ENCODE assay signal across 8 cellular contexts in genomic region chr20:57392130-57392445, GRCh38. TPM values are rescaled to one million over a fixed set of nuclear protein-coding genes. Genes with fewer than 3 reads are reported as not detected.
DNase-seq lines count a peak whose midpoint lies in the region; ATAC-seq, FAIRE-seq and TF ChIP-seq lines count a peak whose summit lies in the region.

No MANE protein-coding gene starts in this region.

- H3K27ac ChIP-seq in CD4-positive, alpha-beta memory T cell (ENCODE audit: low read depth, low read length): peak overlapping the region; percentile 84
- H3K27ac ChIP-seq in ectodermal cell (ENCODE audit: insufficient read depth, low read depth, low read length, poor library complexity, severe bottlenecking): no peak overlapping the region

- peaks cover 37% of the 10 kb centered on the region for H3K36me3 ChIP-seq in CD4-positive, alpha-beta memory T cell (ENCODE audit: insufficient read depth, low read length)
- H3K36me3 ChIP-seq in Loucy (ENCODE audit: insufficient read depth, low read length): peaks cover 22% of the 10 kb centered on the region; the same call in 1 of the 2 replicates
- peaks cover 8% of the 10 kb centered on the region for H3K36me3 ChIP-seq in ectodermal cell (ENCODE audit: control insufficient read depth, insufficient read depth, low read length)

- H3K4me3 ChIP-seq in CD4-positive, alpha-beta memory T cell (ENCODE audit: low read length in 2 of 2): peak overlapping the region; percentile 77 to 99
- peak overlapping the region; percentile 87 for H3K4me3 ChIP-seq in Loucy (ENCODE audit: low read length, poor library complexity, severe bottlenecking)
- H3K4me3 ChIP-seq in ectodermal cell (ENCODE audit: insufficient read depth, low read depth, low read length): peak overlapping the region; percentile 69

- H3K4me1 ChIP-seq in CD4-positive, alpha-beta memory T cell (ENCODE audit: insufficient read depth, low read length): peaks cover 59% of the 10 kb centered on the region
- peaks cover 44% of the 10 kb centered on the region for H3K4me1 ChIP-seq in Loucy (ENCODE audit: insufficient read depth, low read length, poor library complexity, severe bottlenecking)
- peaks cover 38% of the 10 kb centered on the region for H3K4me1 ChIP-seq in ectodermal cell (ENCODE audit: control insufficient read depth, insufficient read depth, low read length)

- peak overlapping the region; percentile 91 to 100 (median 97) for H3K4me3 Mint-ChIP-seq in CD4-positive, alpha-beta memory T cell
- peak overlapping the region; percentile 89 for H3K4me3 Mint-ChIP-seq in neural crest cell

- peaks cover 38 to 54% of the 10 kb centered on the region in 2 donors for H3K36me3 Mint-ChIP-seq in CD4-positive, alpha-beta memory T cell
- H3K36me3 Mint-ChIP-seq in neural crest cell (ENCODE audit: low read depth): peaks cover 3% of the 10 kb centered on the region

- peaks cover 34 to 73% (median 49%) of the 10 kb centered on the region in 4 donors for H3K4me1 Mint-ChIP-seq in CD4-positive, alpha-beta memory T cell
- H3K4me1 Mint-ChIP-seq in neural crest cell: peaks cover 52% of the 10 kb centered on the region

- no peaks in the 10 kb centered on the region for H3K9me2 ChIP-seq in Loucy (replicated peaks; ENCODE audit: low read depth, low read length)

- no peak for TF ChIP-seq CTCF in Loucy (conservative IDR thresholded peaks at IDR 0.05; ENCODE audit: low read length)
- TF ChIP-seq CTCF in neural crest cell (conservative IDR thresholded peaks at IDR 0.05): no peak

- H3K4me2 ChIP-seq in Loucy (ENCODE audit: low read depth, low read length, poor library complexity, severe bottlenecking): peak overlapping the region; percentile 98

- no peak overlapping the region for H2AFZ ChIP-seq in Loucy (ENCODE audit: low read length)

- CTCF ChIA-PET in CD4-positive, alpha-beta memory T cell (lab: Charles Lee; ENCODE audit: partially characterized antibody): interaction anchor here (0.6 to 8.1 kb wide), 6 partner anchors 10 to 999 kb away, joined by 3 to 92 read pairs (median 4); no protein-coding TSS in a partner anchor

- H3K9me3 Mint-ChIP-seq in CD4-positive, alpha-beta memory T cell: peaks cover 0 to 2% (median 0%) of the 10 kb centered on the region in 8 donors
- no peaks in the 10 kb centered on the region for H3K9me3 Mint-ChIP-seq in neural crest cell

- POLR2A ChIA-PET in CD4-positive, alpha-beta memory T cell (lab: Charles Lee; ENCODE audit: partially characterized antibody): interaction anchor here (0.7 to 9.6 kb wide), 24 partner anchors 8 to 1730 kb away, joined by 3 to 150 read pairs (median 5); partner anchors contain the start of genes ATP5F1E, AURKA, FAM210B and RTF2

- no peaks in the 10 kb centered on the region for H3F3A ChIP-seq in Loucy (ENCODE audit: low read depth)

- WGBS in ectodermal cell, 2 experiments: 7 to 12% methylated on average over 11 of the region's 11 CpGs

- no peaks in the 10 kb centered on the region for H3K27me3 Mint-ChIP-seq in CD4-positive, alpha-beta memory T cell
- peaks cover 6% of the 10 kb centered on the region for H3K27me3 Mint-ChIP-seq in neural crest cell (ENCODE audit: low read depth)

- no peak for FAIRE-seq in RCC 7860 (lab: Jason Lieb, UNC)

- peak overlapping the region; percentile 97 to 100 (median 99) for H3K27ac Mint-ChIP-seq in CD4-positive, alpha-beta memory T cell
- H3K27ac Mint-ChIP-seq in neural crest cell (ENCODE audit: unreplicated experiment): no peak overlapping the region

- peak in 1 of 5 donors; percentile 44 for DNase-seq in CD4-positive, alpha-beta memory T cell
- no peak for DNase-seq in neural crest cell (ENCODE audit: low read depth, low spot score)
- DNase-seq in NCI-H748 (lab: John Stamatoyannopoulos, UW; ENCODE audit: unreplicated experiment): no peak
- DNase-seq in NCI-H526 (lab: John Stamatoyannopoulos, UW): no peak
- no peak for DNase-seq in RCC 7860 (ENCODE audit: low spot score)

- intact Hi-C loops in CD4-positive, alpha-beta memory T cell (cut with micrococcal nuclease): loop anchor here (2.0 to 10.0 kb wide), 8 partner anchors 41 to 1775 kb away; partner anchors contain the start of genes ATP5F1E, CASS4, PMEPA1 and RAE1

- peaks cover 54% of the 10 kb centered on the region for H4K20me1 ChIP-seq in Loucy (ENCODE audit: insufficient read depth, low read length, poor library complexity, severe bottlenecking)

- peak overlapping the region; percentile 87 for H3K9ac ChIP-seq in Loucy (ENCODE audit: low read depth, low read length, poor library complexity, severe bottlenecking)

- ATAC-seq in HG02885 (IDR thresholded peaks at IDR 0.05; ENCODE audit: poor library complexity, unreplicated experiment): no peak

- peaks cover 56% of the 10 kb centered on the region for H3K79me2 ChIP-seq in Loucy (ENCODE audit: insufficient read depth, low read length)

- H3K9me3 ChIP-seq in CD4-positive, alpha-beta memory T cell (ENCODE audit: control insufficient read depth in 1 of 2, low read length in 2 of 2): no peaks in the 10 kb centered on the region
- H3K9me3 ChIP-seq in Loucy (ENCODE audit: insufficient read depth, low read depth, low read length) (no peaks in the 10 kb centered on the region), ectodermal cell (ENCODE audit: control insufficient read depth, low read length) (no peaks in the 10 kb centered on the region)

- no peaks in the 10 kb centered on the region for H3K27me3 ChIP-seq in CD4-positive, alpha-beta memory T cell (ENCODE audit: insufficient read depth, low read length)
- H3K27me3 ChIP-seq in Loucy (ENCODE audit: insufficient read depth, low read length, poor library complexity, severe bottlenecking) (no peaks in the 10 kb centered on the region), ectodermal cell (ENCODE audit: control insufficient read depth, insufficient read depth, low read length, poor library complexity, severe bottlenecking) (peaks cover 16% of the 10 kb centered on the region)

RNA-seq across cellular contexts. Expression of gene RBM38, which starts 0.9 kb away (rescaled TPM):
- total RNA-seq in CD4-positive, alpha-beta memory T cell: 10 to 100 TPM; 76.0 to 79.6 TPM
- 10 to 100 TPM; 33.1 to 97.8 TPM for polyA plus RNA-seq in CD4-positive, alpha-beta memory T cell
- 48.6 TPM for polyA plus RNA-seq in ectodermal cell (2013, experiment 1 of 4)
- polyA plus RNA-seq in ectodermal cell (2013, experiment 2 of 4): 47.2 TPM
- polyA plus RNA-seq in ectodermal cell (2013, experiment 3 of 4): 42.1 TPM
- 45.4 TPM for polyA plus RNA-seq in ectodermal cell (2013, experiment 4 of 4)
- total RNA-seq in neural crest cell: 33.3 and 33.4 TPM in 2 replicates

RNA-seq across cellular contexts. Expression of gene RAE1, which starts 41.0 kb away (rescaled TPM):
- 10 to 100 TPM; 30.9 to 33.8 TPM for total RNA-seq in CD4-positive, alpha-beta memory T cell
- 10 to 100 TPM; 31.7 to 43.9 TPM for polyA plus RNA-seq in CD4-positive, alpha-beta memory T cell
- polyA plus RNA-seq in ectodermal cell (2013, experiment 1 of 4): 54.2 TPM
- 56.6 TPM for polyA plus RNA-seq in ectodermal cell (2013, experiment 2 of 4)
- polyA plus RNA-seq in ectodermal cell (2013, experiment 3 of 4): 45.7 TPM
- polyA plus RNA-seq in ectodermal cell (2013, experiment 4 of 4): 52.8 TPM
- 54.7 and 57.0 TPM in 2 replicates for total RNA-seq in neural crest cell
